Comparison of ENCODE assay signal across 9 cellular contexts in genomic region chr10:80468806-80469421, GRCh38. TPM values are rescaled to one million over a fixed set of nuclear protein-coding genes. Genes with fewer than 3 reads are reported as not detected.
DNase-seq lines count a peak whose midpoint lies in the region; ATAC-seq, FAIRE-seq and TF ChIP-seq lines count a peak whose summit lies in the region.
"Had no signal": no experiment of that assay in that cellular context is flagged by ENCODE, and none has a peak within 500 bp of the region (broad histone marks: within the 10 kb centered on the region; RNA-seq: fewer than 3 reads in every experiment).

No MANE protein-coding gene starts in this region.

- no peak for FAIRE-seq in endothelial cell of umbilical vein (lab: Jason Lieb, UNC)

- ATAC-seq in gastrocnemius medialis (no peak), GM21360 (IDR thresholded peaks at IDR 0.05; ENCODE audit: unreplicated experiment) (no peak)

- TF ChIP-seq POLR2A in endothelial cell of umbilical vein (IDR thresholded peaks at IDR 0.05; ENCODE audit: low read depth, low read length) (no peak), gastrocnemius medialis (IDR thresholded peaks at IDR 0.05) (no peak)

- H3K9me2 ChIP-seq in PC-9 (ENCODE audit: insufficient read depth): no peaks in the 10 kb centered on the region

- dilution Hi-C loops in endothelial cell of umbilical vein (cut with MboI; ENCODE audit: extremely low pct_ligation_motif_present, low sequenced_read_pairs): no loop called here

- H3K4me1 ChIP-seq in PC-9 (replicated peaks; ENCODE audit: insufficient read depth) (peaks cover 100% of the 10 kb centered on the region), endothelial cell of umbilical vein (ENCODE audit: control insufficient read depth, extremely low read depth, insufficient read depth, low read length) (peaks cover 95% of the 10 kb centered on the region), gastrocnemius medialis (peaks cover 49 to 75% of the 10 kb centered on the region in 2 donors)

- H4K20me1 ChIP-seq in PC-9 (ENCODE audit: insufficient read depth): peaks cover 23% of the 10 kb centered on the region
- H4K20me1 ChIP-seq in endothelial cell of umbilical vein (replicated peaks; ENCODE audit: control insufficient read depth, extremely low read depth, insufficient read depth, low read length): no peaks in the 10 kb centered on the region

- CTCF ChIA-PET in PC-9 (lab: Charles Lee) (interaction anchor here (0.6 to 1.2 kb wide), 2 partner anchors 25 to 32 kb away, joined by 3 read pairs; no protein-coding TSS in a partner anchor), endothelial cell of umbilical vein (lab: Charles Lee) (interaction anchor here (1.1 to 37.4 kb wide), 5 partner anchors 8 to 37 kb away, joined by 3 to 1118 read pairs (median 5); no protein-coding TSS in a partner anchor)

- H2AFZ ChIP-seq in PC-9 (no peak overlapping the region), endothelial cell of umbilical vein (ENCODE audit: low read depth, low read length) (no peak overlapping the region)

- POLR2A ChIA-PET in PC-9 (lab: Charles Lee; ENCODE audit: unreplicated experiment): interaction anchor here (0.6 to 1.0 kb wide), 3 partner anchors 8 to 1317 kb away, joined by 3 to 8 read pairs (median 3); no protein-coding TSS in a partner anchor
- POLR2A ChIA-PET in endothelial cell of umbilical vein (lab: Charles Lee): interaction anchor here (0.7 to 1.1 kb wide), 2 partner anchors 9 to 24 kb away, joined by 3 to 6 read pairs; no protein-coding TSS in a partner anchor

- H3K9ac ChIP-seq in endothelial cell of umbilical vein (replicated peaks; ENCODE audit: extremely low read depth, insufficient read depth, low read length): peak overlapping the region; percentile 78

- H3K9me1 ChIP-seq in endothelial cell of umbilical vein (replicated peaks; ENCODE audit: control insufficient read depth, extremely low read depth, insufficient read depth, low read length): no peaks in the 10 kb centered on the region

- H3K79me2 ChIP-seq in PC-9 (ENCODE audit: low read depth) (peaks cover 98% of the 10 kb centered on the region), endothelial cell of umbilical vein (ENCODE audit: control insufficient read depth, insufficient read depth, low read length) (peaks cover 100% of the 10 kb centered on the region)

- BruUV-seq in PC-9 (replicated peaks; lab: Mats Ljungman, UMichigan) (no TSS peak), endothelial cell of umbilical vein (replicated peaks; lab: Mats Ljungman, UMichigan) (no TSS peak)

- in situ Hi-C loops in gastrocnemius medialis (cut with MboI; ENCODE audit: low sequenced_read_pairs in 4 of 4): no loop called here

- TF ChIP-seq CTCF in PC-9 (conservative IDR thresholded peaks at IDR 0.05) (no peak), endothelial cell of umbilical vein (IDR thresholded peaks at IDR 0.05; ENCODE audit: extremely low read depth in 1 of 2, insufficient read depth in 1 of 2, low read depth in 1 of 2, low read length in 2 of 2) (no peak), gastrocnemius medialis (IDR thresholded peaks at IDR 0.05 in 4 of 5, conservative IDR thresholded peaks at IDR 0.05 in 1 of 5) (no peak)

- intact Hi-C loops in PC-9 (cut with micrococcal nuclease; ENCODE audit: unreplicated experiment) (loop anchor here (10.0 kb wide), 1 partner anchor 264 kb away; the partner anchor contains the start of gene ANXA11), endothelial cell of umbilical vein (cut with micrococcal nuclease) (loop anchor here (1.0 to 2.0 kb wide), 2 partner anchors 14 to 40 kb away; partner anchors contain the start of gene TSPAN14), gastrocnemius medialis (cut with DNase I; ENCODE audit: low total_unique reads) (no loop called here)

- DNase-seq in DMS53 treated with DMSO at 0.1 percent for 48 hours (lab: John Stamatoyannopoulos, UW; ENCODE audit: unreplicated experiment) (peak; percentile 47), PC-9 (peak; percentile 56 to 77), endothelial cell of umbilical vein (ENCODE audit: low read depth, low spot score) (no peak), gastrocnemius medialis (no peak), MG63 (no peak), DMS114 treated with DMSO at 0.1 percent for 48 hours (lab: John Stamatoyannopoulos, UW; ENCODE audit: unreplicated experiment) (no peak)
- DNase-seq: NCI-H2029 treated with DMSO at 0.1 percent for 48 hours, T1000 had no signal

- H3K27ac ChIP-seq in PC-9 (peak overlapping the region; percentile 91), endothelial cell of umbilical vein (ENCODE audit: insufficient read depth, low read depth, low read length) (peak overlapping the region; percentile 79), gastrocnemius medialis (peak overlapping the region; percentile 41 to 95 (median 68))

- H3K27me3 ChIP-seq in PC-9 (ENCODE audit: insufficient read depth, low read depth): no peaks in the 10 kb centered on the region
- H3K27me3 ChIP-seq in endothelial cell of umbilical vein (ENCODE audit: control insufficient read depth in 2 of 2, insufficient read depth in 2 of 2, low read length in 2 of 2): no peaks in the 10 kb centered on the region
- no peaks in the 10 kb centered on the region for H3K27me3 ChIP-seq in gastrocnemius medialis
- no peaks in the 10 kb centered on the region for H3K27me3 ChIP-seq in MG63

- peaks cover 47% of the 10 kb centered on the region for H3K36me3 ChIP-seq in PC-9 (ENCODE audit: low read depth)
- H3K36me3 ChIP-seq in endothelial cell of umbilical vein (ENCODE audit: control insufficient read depth in 2 of 2, extremely low read depth in 1 of 2, insufficient read depth in 2 of 2, low read length in 2 of 2): peaks cover 8 to 15% of the 10 kb centered on the region in 2 experiments
- H3K36me3 ChIP-seq in gastrocnemius medialis: no peaks in the 10 kb centered on the region
- H3K36me3 ChIP-seq in MG63: no peaks in the 10 kb centered on the region

- H3K4me2 ChIP-seq in PC-9 (peak overlapping the region; percentile 95), endothelial cell of umbilical vein (ENCODE audit: insufficient read depth, low read length) (peak overlapping the region; percentile 43)

- peak overlapping the region; percentile 30; the same call in 1 of the 2 replicates for H3K4me3 ChIP-seq in PC-9
- no peak overlapping the region for H3K4me3 ChIP-seq in endothelial cell of umbilical vein (replicated peaks in 1 of 3; ENCODE audit: insufficient read depth in 1 of 3, low read depth in 1 of 3, low read length in 3 of 3)
- H3K4me3 ChIP-seq in gastrocnemius medialis: peak overlapping the region in 3 of 4 donors; percentile 15 to 31 (median 19)
- H3K4me3 ChIP-seq in MG63: no peak overlapping the region

- peaks cover 70% of the 10 kb centered on the region for H3F3A ChIP-seq in PC-9 (ENCODE audit: insufficient read depth, low read depth)

- no peaks in the 10 kb centered on the region for H3K9me3 ChIP-seq in PC-9 (ENCODE audit: insufficient read depth, low read depth)
- no peaks in the 10 kb centered on the region for H3K9me3 ChIP-seq in endothelial cell of umbilical vein (replicated peaks; ENCODE audit: control insufficient read depth, insufficient read depth, low read length)
- H3K9me3 ChIP-seq in gastrocnemius medialis: no peaks in the 10 kb centered on the region
- no peaks in the 10 kb centered on the region for H3K9me3 ChIP-seq in MG63

TF ChIP-seq in endothelial cell of umbilical vein, 7 proteins besides CTCF, POLR2A, EP300 and RAD21:
- TF ChIP-seq EZH2 (IDR thresholded peaks at IDR 0.05; ENCODE audit: borderline replicate concordance, low read depth, low read length, severe bottlenecking) (no peak), MYC (IDR thresholded peaks at IDR 0.05; ENCODE audit: low read depth, low read length) (no peak), GATA2 (IDR thresholded peaks at IDR 0.05; ENCODE audit: insufficient read depth, insufficient read length, low read depth, low read length) (no peak), MAX (IDR thresholded peaks at IDR 0.05; ENCODE audit: insufficient read depth, insufficient read length) (no peak), POLR2AphosphoS5 (IDR thresholded peaks at IDR 0.05; ENCODE audit: insufficient read depth, low read depth, low read length) (no peak), JUN (IDR thresholded peaks at IDR 0.05; ENCODE audit: borderline replicate concordance, insufficient read depth, insufficient read length, low read depth) (no peak), FOS (IDR thresholded peaks at IDR 0.05; ENCODE audit: borderline replicate concordance, insufficient read depth, low read length) (no peak)

RNA-seq across cellular contexts. Expression of gene TSPAN14, which starts 14.8 kb away (rescaled TPM):
- total RNA-seq in PC-9 (2021) (114 and 135 TPM in 2 replicates), endothelial cell of umbilical vein (237 and 242 TPM in 2 replicates), gastrocnemius medialis (10 to 100 TPM; 22.6 to 29.3 (median 26.9) TPM)
- polyA plus RNA-seq in endothelial cell of umbilical vein: 210 and 211 TPM in 2 replicates
- polyA plus RNA-seq in endothelial cell of umbilical vein (2011; cell fraction: cytosol; rRNA removed): 175 and 189 TPM in 2 replicates
- 188 and 193 TPM in 2 replicates for polyA plus RNA-seq in endothelial cell of umbilical vein (2011; cell fraction: nucleus; rRNA removed)
- polyA plus RNA-seq in endothelial cell of umbilical vein (2012): 199 and 207 TPM in 2 replicates
- 175 and 203 TPM in 2 replicates for polyA minus RNA-seq in endothelial cell of umbilical vein
- polyA minus RNA-seq in endothelial cell of umbilical vein (2011; cell fraction: cytosol; rRNA and poly(A)+ RNA removed): 8.0 TPM
- 82.2 and 84.2 TPM in 2 replicates for polyA minus RNA-seq in endothelial cell of umbilical vein (2011; cell fraction: nucleus; rRNA and poly(A)+ RNA removed)
- total RNA-seq in MG63 (2014; rRNA removed; shearing (Covaris generic); ENCODE audit: low replicate concordance): 6.6 and 10.0 TPM in 2 replicates

Comparison
In these comparisons a context has a peak if more than half of its experiments do, and no peak if none do; other contexts are left out.
1. DNase-seq: peak in DMS53 treated with DMSO at 0.1 percent for 48 hours (single experiment) and PC-9 (2 of 2); none in endothelial cell of umbilical vein (single experiment), gastrocnemius medialis (0 of 2), MG63 (single experiment) and DMS114 treated with DMSO at 0.1 percent for 48 hours (single experiment).
2. H3K4me3 ChIP-seq: peak in PC-9 (single experiment) and gastrocnemius medialis (3 of 4); none in endothelial cell of umbilical vein (0 of 3) and MG63 (single experiment).
3. Peak in every context shown above with its lines, with median percentiles within 50 percentile points of each other: H3K27ac ChIP-seq.